Comparison of ENCODE assay signal across 11 cellular contexts in the genomic region with DNA sequence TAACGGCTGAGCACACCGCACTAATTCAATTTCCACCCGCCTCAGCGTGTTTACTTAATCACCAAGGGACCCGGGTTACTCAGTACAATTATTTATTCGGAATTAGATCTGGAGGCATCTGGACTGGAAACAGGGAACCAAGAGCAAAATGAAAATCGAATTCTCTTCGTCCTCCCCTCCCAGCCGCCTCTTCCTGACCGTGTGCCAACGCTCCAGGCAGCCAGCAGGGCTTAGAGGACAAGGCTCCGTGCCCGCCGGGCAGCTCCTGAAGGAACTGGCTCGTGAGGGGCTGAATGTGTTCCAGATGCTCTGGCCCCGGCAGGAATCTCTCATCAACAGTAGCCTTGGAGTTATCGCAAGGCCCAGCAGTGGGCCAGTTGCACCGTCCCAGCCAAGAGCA. TPM values are rescaled to one million over a fixed set of nuclear protein-coding genes. Genes with fewer than 3 reads are reported as not detected.
A peak's percentile ranks its signal among the peaks of the same experiment; 100 is the strongest.
DNase-seq lines count a peak whose midpoint lies in the region; ATAC-seq and TF ChIP-seq lines count a peak whose summit lies in the region.
"Had no signal": no experiment of that assay in that cellular context is flagged by ENCODE, and none has a peak within 500 bp of the region (broad histone marks: within the 10 kb centered on the region; RNA-seq: fewer than 3 reads in every experiment).

No MANE protein-coding gene starts in this region.

- DNase-seq in NCI-H510A treated with DMSO at 0.1 percent for 48 hours (lab: John Stamatoyannopoulos, UW) (peak; percentile 8), NCI-H510A (lab: John Stamatoyannopoulos, UW) (no peak), SK-N-MC (ENCODE audit: low read depth, low spot score) (peak; percentile 26), left colon (peak; percentile 12 to 32), upper lobe of right lung (no peak), smooth muscle cell (lab: John Stamatoyannopoulos, UW; ENCODE audit: unreplicated experiment) (no peak), D341Med (ENCODE audit: low spot score) (no peak)
- DNase-seq in activated naive CD4-positive, alpha-beta T cell treated with anti-CD3 and anti-CD28 coated beads, Interleukin-2, amount 50 U/mL, for 72 hours (ENCODE audit: low spot score in 2 of 2), result no peak
- DNase-seq: ACHN had no signal

- H4K20me1 ChIP-seq in smooth muscle cell (ENCODE audit: low read depth), result no peaks in the 10 kb centered on the region

- intact Hi-C loops in left colon (cut with DNase I, micrococcal nuclease), result no loop called here
- intact Hi-C loops in upper lobe of right lung (cut with DNase I), result no loop called here

- H3K4me2 ChIP-seq in smooth muscle cell, result no peak overlapping the region

- no peak overlapping the region for H3K27ac Mint-ChIP-seq in activated naive CD4-positive, alpha-beta T cell treated with anti-CD3 and anti-CD28 coated beads, Interleukin-2, amount 50 U/mL, for 72 hours
- H3K27ac Mint-ChIP-seq: stimulated activated naive CD8-positive, alpha-beta T cell treated with anti-CD3 and anti-CD28 coated beads, Interleukin-15, Interleukin-2, amounts not matched to agents 100 ng/mL and 50 ng/mL, for 24 hours had no signal

- H3K9me3 Mint-ChIP-seq in activated naive CD4-positive, alpha-beta T cell treated with anti-CD3 and anti-CD28 coated beads, Interleukin-2, amount 50 U/mL, for 72 hours, result no peaks in the 10 kb centered on the region
- H3K9me3 Mint-ChIP-seq: stimulated activated naive CD8-positive, alpha-beta T cell treated with anti-CD3 and anti-CD28 coated beads, Interleukin-15, Interleukin-2, amounts not matched to agents 100 ng/mL and 50 ng/mL, for 24 hours had no signal

- H3F3A ChIP-seq in smooth muscle cell (ENCODE audit: low read depth), result no peaks in the 10 kb centered on the region

- no peaks in the 10 kb centered on the region for H3K79me2 ChIP-seq in smooth muscle cell (ENCODE audit: low read depth)

- TF ChIP-seq CTCF in upper lobe of right lung (IDR thresholded peaks at IDR 0.05), result no peak
- no peak for TF ChIP-seq CTCF in smooth muscle cell (IDR thresholded peaks at IDR 0.05; ENCODE audit: borderline replicate concordance, insufficient read depth, poor library complexity, severe bottlenecking)

- H3K27me3 ChIP-seq in upper lobe of right lung (no peaks in the 10 kb centered on the region), smooth muscle cell (ENCODE audit: low read depth) (peaks cover 24% of the 10 kb centered on the region)

- 82% methylated on average over 18 of the region's 18 CpGs for WGBS in smooth muscle cell (ENCODE audit: low lambda C conversion rate)

- no peaks in the 10 kb centered on the region for H3K36me3 Mint-ChIP-seq in activated naive CD4-positive, alpha-beta T cell treated with anti-CD3 and anti-CD28 coated beads, Interleukin-2, amount 50 U/mL, for 72 hours

- no peaks in the 10 kb centered on the region for H3K9me3 ChIP-seq in SK-N-MC (ENCODE audit: low read depth, low read length)
- H3K9me3 ChIP-seq in upper lobe of right lung, result no peaks in the 10 kb centered on the region
- no peaks in the 10 kb centered on the region for H3K9me3 ChIP-seq in smooth muscle cell (replicated peaks; ENCODE audit: low read depth)
- H3K9me3 ChIP-seq: SJSA1 had no signal

- H3K36me3 ChIP-seq in SK-N-MC (ENCODE audit: insufficient read depth, low read length), result no peaks in the 10 kb centered on the region
- H3K36me3 ChIP-seq in upper lobe of right lung, result no peaks in the 10 kb centered on the region
- H3K36me3 ChIP-seq in smooth muscle cell (ENCODE audit: low read depth), result no peaks in the 10 kb centered on the region
- H3K36me3 ChIP-seq: SJSA1 had no signal

- H3K4me3 ChIP-seq in SK-N-MC (peak overlapping the region; percentile 75), upper lobe of right lung (peak overlapping the region; percentile 23), smooth muscle cell (no peak overlapping the region)
- H3K4me3 ChIP-seq: SJSA1 had no signal

- ATAC-seq in left colon, result no peak
- peak; percentile 23 for ATAC-seq in upper lobe of right lung
- ATAC-seq in activated naive CD4-positive, alpha-beta T cell treated with anti-CD3 and anti-CD28 coated beads, Interleukin-2, amount 50 U/mL, for 72 hours, result no peak

- H3K9ac ChIP-seq in SK-N-MC (ENCODE audit: insufficient read length) (no peak overlapping the region), smooth muscle cell (ENCODE audit: low read depth) (no peak overlapping the region)

- no peak overlapping the region for H2AFZ ChIP-seq in smooth muscle cell (ENCODE audit: low read depth)

- H3K4me1 ChIP-seq in upper lobe of right lung (no peaks in the 10 kb centered on the region), smooth muscle cell (ENCODE audit: low read depth) (no peaks in the 10 kb centered on the region)

- H3K27ac ChIP-seq in SK-N-MC (peak overlapping the region; percentile 47), upper lobe of right lung (no peak overlapping the region), smooth muscle cell (ENCODE audit: low read depth) (no peak overlapping the region)
- H3K27ac ChIP-seq: SJSA1 had no signal

RNA-seq across cellular contexts. Expression of a gene that starts 23.4 kb away (rescaled TPM):
- 10 to 100 TPM; 35.0 to 37.6 TPM for total RNA-seq in left colon
- total RNA-seq in upper lobe of right lung, result 52.8 TPM
- 32.8 and 33.3 TPM in 2 replicates for total RNA-seq in smooth muscle cell
- polyA plus RNA-seq in smooth muscle cell, result 56.0 and 63.6 TPM in 2 replicates
- total RNA-seq in activated naive CD4-positive, alpha-beta T cell treated with anti-CD3 and anti-CD28 coated beads, Interleukin-2, amount 50 U/mL, for 72 hours, result 10 to 100 TPM; 68.9 to 79.4 TPM

Comparison
In these comparisons a context has a peak if more than half of its experiments do, and no peak if none do; other contexts are left out.
1. DNase-seq: peak in NCI-H510A treated with DMSO at 0.1 percent for 48 hours (single experiment), SK-N-MC (single experiment) and left colon (2 of 2); none in NCI-H510A (single experiment), upper lobe of right lung (single experiment), smooth muscle cell (single experiment), activated naive CD4-positive, alpha-beta T cell treated with anti-CD3 and anti-CD28 coated beads, Interleukin-2, amount 50 U/mL, for 72 hours (0 of 2) and D341Med (single experiment).